In the genomic region with DNA sequence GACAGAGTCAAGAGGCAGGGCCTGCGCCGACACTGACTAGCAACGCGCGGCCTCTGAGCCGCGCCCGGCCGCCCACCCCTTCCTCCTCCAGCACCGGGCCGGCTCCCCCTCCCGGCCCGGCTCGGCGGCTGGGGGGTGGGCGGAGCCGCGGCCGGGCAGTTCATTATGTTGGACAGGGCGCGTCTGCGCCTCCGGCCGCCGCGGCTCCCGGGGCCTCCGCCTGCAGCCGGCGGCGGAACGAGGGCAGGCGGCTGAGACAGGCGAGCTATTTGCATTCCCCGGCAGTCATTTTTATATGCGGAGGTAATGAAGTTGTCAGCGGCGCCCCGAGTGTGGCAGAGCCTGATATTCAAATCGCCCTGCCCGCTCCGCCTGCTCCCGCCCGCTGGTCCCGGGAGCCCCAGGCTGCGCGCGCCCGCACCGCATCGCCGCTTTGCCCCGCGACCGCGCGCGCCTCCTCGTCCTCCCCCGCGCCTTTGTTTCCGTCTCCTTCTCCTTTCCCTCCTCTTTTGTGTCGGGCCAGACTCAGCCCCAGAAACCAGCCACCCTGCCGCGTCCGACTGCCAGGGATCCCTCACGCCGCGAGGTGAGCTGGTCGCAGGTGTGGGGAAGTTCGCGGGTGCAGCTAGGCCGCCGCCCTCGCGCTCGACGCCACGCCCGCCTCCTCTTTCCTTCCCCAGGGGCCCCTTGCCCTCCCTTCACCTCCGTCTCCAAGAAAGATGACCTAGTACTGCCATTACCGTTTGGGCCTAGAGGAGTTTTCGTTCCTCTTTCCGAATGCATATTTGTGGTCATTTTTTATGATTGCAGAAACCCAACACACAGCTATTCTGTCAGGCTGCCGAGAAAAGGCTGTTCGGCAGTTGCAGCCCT, we compare ENCODE assay signal across 8 cellular contexts.
DNase-seq lines count a peak whose midpoint lies in the region; ATAC-seq and TF ChIP-seq lines count a peak whose summit lies in the region.

No MANE protein-coding gene starts in this region.

- H3K4me3 ChIP-seq in RWPE2 (ENCODE audit: severe bottlenecking) (peak overlapping the region; percentile 41), ascending aorta (peak overlapping the region; percentile 66 to 71), hepatocyte (peak overlapping the region; percentile 65)

- H3K4me1 ChIP-seq in RWPE2 (ENCODE audit: insufficient read depth, poor library complexity, severe bottlenecking) (no peaks in the 10 kb centered on the region), ascending aorta (peaks cover 0 to 6% of the 10 kb centered on the region in 2 donors), hepatocyte (ENCODE audit: insufficient read depth) (peaks cover 12% of the 10 kb centered on the region)

- TF ChIP-seq CTCF in RWPE2 (IDR thresholded peaks at IDR 0.05; ENCODE audit: poor library complexity, severe bottlenecking) (no peak), ascending aorta (IDR thresholded peaks at IDR 0.05) (no peak), hepatocyte (IDR thresholded peaks at IDR 0.05; ENCODE audit: poor library complexity) (no peak)

- intact Hi-C loops in ascending aorta (cut with DNase I) = no loop called here

- H3K9me3 ChIP-seq in RWPE2 (ENCODE audit: severe bottlenecking) (no peaks in the 10 kb centered on the region), ascending aorta (no peaks in the 10 kb centered on the region), hepatocyte (ENCODE audit: low read depth) (no peaks in the 10 kb centered on the region)

- no peak overlapping the region for H3K27ac ChIP-seq in RWPE2 (ENCODE audit: poor library complexity, severe bottlenecking)
- H3K27ac ChIP-seq in ascending aorta = peak overlapping the region in 1 of 2 donors; percentile 1
- peak overlapping the region; percentile 83 for H3K27ac ChIP-seq in hepatocyte

- TF ChIP-seq EP300 in Ishikawa (IDR thresholded peaks at IDR 0.05; ENCODE audit: borderline replicate concordance) = no peak

- no peaks in the 10 kb centered on the region for H3K79me2 ChIP-seq in hepatocyte

- H2AFZ ChIP-seq in hepatocyte = peak overlapping the region; percentile 80

- DNase-seq in GM04504 (ENCODE audit: low read depth) (peak; percentile 21), RWPE2 (ENCODE audit: low spot score) (no peak), ascending aorta (ENCODE audit: low spot score in 2 of 2) (peak in 1 of 2 donors; percentile 65), hepatocyte (ENCODE audit: low spot score) (peak; percentile 87), pulmonary artery endothelial cell (ENCODE audit: low read depth, low spot score) (peak; percentile 40), GOT3 (lab: John Stamatoyannopoulos, UW) (no peak)

- H3K27me3 ChIP-seq in RWPE2 (ENCODE audit: insufficient read depth, poor library complexity, severe bottlenecking) (no peaks in the 10 kb centered on the region), ascending aorta (no peaks in the 10 kb centered on the region), hepatocyte (no peaks in the 10 kb centered on the region)

- no peak for TF ChIP-seq RAD21 in Ishikawa (IDR thresholded peaks at IDR 0.05; ENCODE audit: low read depth)

- 2% methylated on average over 19 of the region's 86 CpGs for WGBS in hepatocyte (ENCODE audit: low lambda C conversion rate, missing lambda C conversion rate)

- ATAC-seq in GM21737 (IDR thresholded peaks at IDR 0.05; ENCODE audit: unreplicated experiment) (peak; percentile 85), RWPE2 (ENCODE audit: low read depth) (peak; percentile 81)

- no peaks in the 10 kb centered on the region for H4K20me1 ChIP-seq in hepatocyte (ENCODE audit: insufficient read depth, poor library complexity, severe bottlenecking)

- no peaks in the 10 kb centered on the region for H3K9me2 ChIP-seq in hepatocyte (replicated peaks; ENCODE audit: insufficient read depth)

- peak overlapping the region; percentile 86 for H3K4me2 ChIP-seq in hepatocyte

- H3K36me3 ChIP-seq in RWPE2 (ENCODE audit: low read depth) = no peaks in the 10 kb centered on the region
- no peaks in the 10 kb centered on the region for H3K36me3 ChIP-seq in ascending aorta
- no peaks in the 10 kb centered on the region for H3K36me3 ChIP-seq in hepatocyte (replicated peaks; ENCODE audit: insufficient read depth, low read depth)

TF ChIP-seq in Ishikawa, 13 proteins besides CTCF, POLR2A, EP300 and RAD21:
- TF ChIP-seq, protein P1, sequence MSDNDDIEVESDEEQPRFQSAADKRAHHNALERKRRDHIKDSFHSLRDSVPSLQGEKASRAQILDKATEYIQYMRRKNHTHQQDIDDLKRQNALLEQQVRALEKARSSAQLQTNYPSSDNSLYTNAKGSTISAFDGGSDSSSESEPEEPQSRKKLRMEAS (IDR thresholded peaks at IDR 0.05) = peak; percentile 86
- TF ChIP-seq FOXM1 (IDR thresholded peaks at IDR 0.05; ENCODE audit: borderline replicate concordance, low read depth) = no peak

Comparison
In these comparisons a context has a peak if more than half of its experiments do, and no peak if none do; other contexts are left out.
1. DNase-seq: peak in GM04504 (single experiment), hepatocyte (single experiment) and pulmonary artery endothelial cell (single experiment); none in RWPE2 (single experiment) and GOT3 (single experiment).
2. Peak in every context shown above with its lines, with median percentiles within 50 percentile points of each other: H3K4me3 ChIP-seq.